ENCODE assay signal across 8 cellular contexts in genomic region chr7:148883233-148884048, GRCh38. TPM values are rescaled to one million over a fixed set of nuclear protein-coding genes. Genes with fewer than 3 reads are reported as not detected.
DNase-seq lines count a peak whose midpoint lies in the region; FAIRE-seq and TF ChIP-seq lines count a peak whose summit lies in the region.

No MANE protein-coding gene starts in this region.

- peak overlapping the region; percentile 63 for H2AFZ ChIP-seq in MM.1S (ENCODE audit: low read length)

- H3K27ac Mint-ChIP-seq in endodermal cell = peak overlapping the region; percentile 90

- peaks cover 26% of the 10 kb centered on the region; the same call in 1 of the 2 replicates for H4K20me1 ChIP-seq in MM.1S (ENCODE audit: insufficient read depth, low read length)

- H3K27ac ChIP-seq in MM.1S (ENCODE audit: low read length) (peak overlapping the region; percentile 59; the same call in 1 of the 2 replicates), endodermal cell (ENCODE audit: low read depth, low read length) (peak overlapping the region; percentile 99)

- no peak for FAIRE-seq in H54 (lab: Jason Lieb, UNC)

- H3K9me3 ChIP-seq in MM.1S (replicated peaks; ENCODE audit: insufficient read depth, low read length) (no peaks in the 10 kb centered on the region), endodermal cell (ENCODE audit: control insufficient read depth, low read length) (no peaks in the 10 kb centered on the region)

- no peaks in the 10 kb centered on the region for H3K36me3 ChIP-seq in H7 (replicated peaks; ENCODE audit: control insufficient read depth, insufficient read depth, low read length)
- H3K36me3 ChIP-seq in MM.1S (replicated peaks; ENCODE audit: insufficient read depth, low read length) = no peaks in the 10 kb centered on the region
- no peaks in the 10 kb centered on the region for H3K36me3 ChIP-seq in endodermal cell (ENCODE audit: control insufficient read depth, insufficient read depth, low read length)

- peak; percentile 65 for DNase-seq in GM12865 (ENCODE audit: low read depth)
- DNase-seq in H7 = peak; percentile 73
- DNase-seq in MM.1S = peak; percentile 48
- peak; percentile 79 for DNase-seq in activated CD8-positive, alpha-beta memory T cell treated with anti-CD3 and anti-CD28 coated beads for 24 hours
- DNase-seq in endodermal cell = peak; percentile 67
- peak; percentile 2 for DNase-seq in midbrain (lab: John Stamatoyannopoulos, UW)
- DNase-seq in stimulated activated CD8-positive, alpha-beta memory T cell treated with anti-CD3 and anti-CD28 coated beads, Interleukin-2, amount 100 ng/mL, for 1 hour (ENCODE audit: low read depth in 2 of 2) = peak; percentile 33 to 46
- DNase-seq in H54 (ENCODE audit: insufficient read length, low spot score) = no peak

- peaks cover 56% of the 10 kb centered on the region for H3K79me2 ChIP-seq in MM.1S (ENCODE audit: low read length)

- peaks cover 5% of the 10 kb centered on the region for H3K4me1 Mint-ChIP-seq in endodermal cell

- H3K4me3 Mint-ChIP-seq in endodermal cell = peak overlapping the region; percentile 80

- H3K27me3 Mint-ChIP-seq in endodermal cell (ENCODE audit: insufficient read depth) = no peaks in the 10 kb centered on the region

- no peaks in the 10 kb centered on the region for H3K27me3 ChIP-seq in H7 (ENCODE audit: control insufficient read depth, insufficient read depth, low read length)
- H3K27me3 ChIP-seq in MM.1S (replicated peaks; ENCODE audit: insufficient read depth, low read length) = no peaks in the 10 kb centered on the region
- H3K27me3 ChIP-seq in endodermal cell (ENCODE audit: control insufficient read depth, insufficient read depth, low read length, poor library complexity, severe bottlenecking) = no peaks in the 10 kb centered on the region

- TF ChIP-seq CTCF in GM12865 (IDR thresholded peaks at IDR 0.05; ENCODE audit: insufficient read depth, low read depth, low read length, missing control alignments) (no peak), MM.1S (IDR thresholded peaks at IDR 0.05; ENCODE audit: low read length) (no peak), endodermal cell (conservative IDR thresholded peaks at IDR 0.05) (no peak)

- H3K4me3 ChIP-seq in GM12865 (ENCODE audit: low read depth, low read length) (peak overlapping the region; percentile 80), H7 (ENCODE audit: insufficient read depth, low read depth, low read length) (peak overlapping the region; percentile 78), MM.1S (ENCODE audit: low read length) (peak overlapping the region; percentile 90), endodermal cell (ENCODE audit: low read length) (peak overlapping the region; percentile 96)

- H3K9me2 ChIP-seq in MM.1S (replicated peaks; ENCODE audit: insufficient read depth, low read length) = no peaks in the 10 kb centered on the region

- H3K9ac ChIP-seq in MM.1S (ENCODE audit: low read length) = peak overlapping the region; percentile 90
- H3K9ac ChIP-seq in endodermal cell (ENCODE audit: extremely low read depth, low read length, poor library complexity, severe bottlenecking) = peak overlapping the region; percentile 84

- no peaks in the 10 kb centered on the region for H3K9me3 Mint-ChIP-seq in endodermal cell

- H3F3A ChIP-seq in MM.1S (ENCODE audit: insufficient read depth, low read length) = peaks cover 19% of the 10 kb centered on the region

- WGBS in endodermal cell (ENCODE audit: insufficient coverage in 1 of 2, insufficient read length in 1 of 2), 2 experiments = 0% methylated on average over 3 to 90 of the region's 90 CpGs

- peak overlapping the region; percentile 70 for H3K4me2 ChIP-seq in MM.1S (ENCODE audit: low read depth, low read length)

- TF ChIP-seq POLR2A in H54 (IDR thresholded peaks at IDR 0.05; ENCODE audit: low read depth, low read length) = no peak

- H3K36me3 Mint-ChIP-seq in endodermal cell (ENCODE audit: low read depth) = peaks cover 5% of the 10 kb centered on the region

- H3K4me1 ChIP-seq in MM.1S (ENCODE audit: low read length) (no peaks in the 10 kb centered on the region; the same call in 1 of the 2 replicates), endodermal cell (ENCODE audit: control insufficient read depth, insufficient read depth, low read length) (peaks cover 4% of the 10 kb centered on the region)

RNA-seq across cellular contexts. Expression of gene EZH2, which starts 0.7 kb away (rescaled TPM):
- 18.4 and 19.2 TPM in 2 replicates for total RNA-seq in H7 (2014; rRNA removed; shearing (Covaris generic))
- total RNA-seq in endodermal cell = 10 to 100 TPM; 40.2 to 46.0 TPM
- polyA plus RNA-seq in endodermal cell (2013, experiment 1 of 2) = 83.4 TPM
- 81.5 TPM for polyA plus RNA-seq in endodermal cell (2013, experiment 2 of 2)
